18 cellular contexts compared by ENCODE assay signal in the genomic region with DNA sequence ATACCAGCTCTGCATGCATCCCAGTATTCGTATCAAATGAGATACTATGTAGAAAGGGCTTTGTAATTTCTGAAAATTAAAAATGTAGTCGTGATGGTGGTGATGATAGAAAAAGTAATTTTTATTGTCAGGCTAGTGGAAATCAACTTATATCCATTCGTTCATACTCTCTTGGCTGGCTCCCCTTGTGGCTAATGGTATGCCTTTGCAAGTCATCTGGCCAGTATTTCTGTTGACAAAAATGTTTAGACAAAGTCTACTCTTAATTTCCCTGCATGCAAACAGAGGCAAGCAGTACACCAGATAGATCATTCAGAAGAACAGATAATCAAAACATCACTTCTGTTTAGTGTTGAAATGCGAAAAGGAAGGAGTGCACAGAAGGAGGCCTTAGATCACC. TPM values are rescaled to one million over a fixed set of nuclear protein-coding genes. Genes with fewer than 3 reads are reported as not detected.
A peak's percentile ranks its signal among the peaks of the same experiment; 100 is the strongest.
DNase-seq lines count a peak whose midpoint lies in the region; ATAC-seq and TF ChIP-seq lines count a peak whose summit lies in the region.
"Had no signal": no experiment of that assay in that cellular context is flagged by ENCODE, and none has a peak within 500 bp of the region (broad histone marks: within the 10 kb centered on the region; RNA-seq: fewer than 3 reads in every experiment).

No MANE protein-coding gene starts in this region.

- H3K4me3 ChIP-seq in GM23338 (no peak overlapping the region), astrocyte of the spinal cord (ENCODE audit: low read depth, low read length) (no peak overlapping the region), stomach smooth muscle (ENCODE audit: low read length in 2 of 2) (no peak overlapping the region)
- H3K4me3 ChIP-seq: GM12878, K562 had no signal

- in situ Hi-C loops in astrocyte of the spinal cord (cut with HindIII; ENCODE audit: low sequenced_read_pairs), result no loop called here

- TF ChIP-seq CTCF in GM23338 (conservative IDR thresholded peaks at IDR 0.05; ENCODE audit: low read depth in 2 of 2) (peak; percentile 20 to 46; a peak in 2 of 4 replicates), astrocyte of the spinal cord (IDR thresholded peaks at IDR 0.05; ENCODE audit: low read depth, low read length) (peak; percentile 14)

- peak overlapping the region; percentile 23; the same call in 1 of the 2 replicates for H2AFZ ChIP-seq in GM23338

- H3K36me3 ChIP-seq in GM23338 (ENCODE audit: insufficient read depth) (no peaks in the 10 kb centered on the region), stomach smooth muscle (ENCODE audit: control insufficient read depth in 2 of 2, insufficient read depth in 2 of 2, low read length in 2 of 2) (no peaks in the 10 kb centered on the region)

- H3K4me1 ChIP-seq in GM23338 (ENCODE audit: insufficient read depth) (peaks cover 25% of the 10 kb centered on the region), stomach smooth muscle (ENCODE audit: control insufficient read depth, insufficient read depth, low read length) (peaks cover 27% of the 10 kb centered on the region)
- H3K4me1 ChIP-seq: Caco-2 had no signal

- no peaks in the 10 kb centered on the region for H3K9me3 ChIP-seq in stomach smooth muscle (ENCODE audit: control insufficient read depth in 2 of 2, low read length in 2 of 2)
- H3K9me3 ChIP-seq: Caco-2 had no signal

- H3K4me1 Mint-ChIP-seq in GM23338, result peaks cover 45% of the 10 kb centered on the region
- H3K4me1 Mint-ChIP-seq in activated T-helper 1 cell treated with anti-CD3 and anti-CD28 coated beads, Interleukin-12 subunit alpha, Interleukin-12 subunit beta, Interleukin-2, Interleukin-4 antibody, amounts not matched to agents 30 ng/mL and 10 ng/mL and 1 ng/mL, durations not matched to agents 14 hours and 24 hours and 36 hours (ENCODE audit: low read depth), result peaks cover 7% of the 10 kb centered on the region

- peaks cover 1% of the 10 kb centered on the region for H3K27me3 Mint-ChIP-seq in GM23338 (ENCODE audit: insufficient read depth, low read depth, poor library complexity)
- peaks cover 6% of the 10 kb centered on the region for H3K27me3 Mint-ChIP-seq in activated T-helper 1 cell treated with anti-CD3 and anti-CD28 coated beads, Interleukin-12 subunit alpha, Interleukin-12 subunit beta, Interleukin-2, Interleukin-4 antibody, amounts not matched to agents 30 ng/mL and 10 ng/mL and 1 ng/mL, durations not matched to agents 14 hours and 24 hours and 36 hours (ENCODE audit: insufficient read depth)
- H3K27me3 Mint-ChIP-seq: B cell had no signal

- no peak for ATAC-seq in GM23338
- ATAC-seq: GM12878, K562 had no signal

- no peaks in the 10 kb centered on the region for H3K79me2 ChIP-seq in GM23338 (replicated peaks; ENCODE audit: insufficient read depth)

- H4K20me1 ChIP-seq in GM23338 (replicated peaks; ENCODE audit: insufficient read depth), result no peaks in the 10 kb centered on the region

- H3K4me2 ChIP-seq in GM23338, result no peak overlapping the region; the same call in 1 of the 2 replicates

- no peak overlapping the region for H3K4me3 Mint-ChIP-seq in GM23338
- H3K4me3 Mint-ChIP-seq in activated T-helper 1 cell treated with anti-CD3 and anti-CD28 coated beads, Interleukin-12 subunit alpha, Interleukin-12 subunit beta, Interleukin-2, Interleukin-4 antibody, amounts not matched to agents 30 ng/mL and 10 ng/mL and 1 ng/mL, durations not matched to agents 14 hours and 24 hours and 36 hours, result no peak overlapping the region
- H3K4me3 Mint-ChIP-seq: B cell; CD4-positive, CD25-positive, alpha-beta regulatory T cell had no signal

- H3K9ac ChIP-seq in stomach smooth muscle (ENCODE audit: low read length in 2 of 2), result no peak overlapping the region

- intact Hi-C loops in activated T-helper 1 cell treated with anti-CD3 and anti-CD28 coated beads, Interleukin-12 subunit alpha, Interleukin-12 subunit beta, Interleukin-2, Interleukin-4 antibody, amounts not matched to agents 30 ng/mL and 10 ng/mL and 1 ng/mL, durations not matched to agents 14 hours and 24 hours and 36 hours (cut with micrococcal nuclease), result loop anchor here (10.0 kb wide), 1 partner anchor 567 kb away; the partner anchor contains the start of gene SEMA6D

- no peak overlapping the region for H3K27ac Mint-ChIP-seq in GM23338
- no peak overlapping the region for H3K27ac Mint-ChIP-seq in activated T-helper 1 cell treated with anti-CD3 and anti-CD28 coated beads, Interleukin-12 subunit alpha, Interleukin-12 subunit beta, Interleukin-2, Interleukin-4 antibody, amounts not matched to agents 30 ng/mL and 10 ng/mL and 1 ng/mL, durations not matched to agents 14 hours and 24 hours and 36 hours
- H3K27ac Mint-ChIP-seq: B cell; CD4-positive, CD25-positive, alpha-beta regulatory T cell had no signal

- no peaks in the 10 kb centered on the region for H3K27me3 ChIP-seq in GM23338 (ENCODE audit: insufficient read depth)
- H3K27me3 ChIP-seq in stomach smooth muscle (ENCODE audit: control insufficient read depth in 1 of 2, insufficient read depth in 2 of 2, low read length in 2 of 2), result no peaks in the 10 kb centered on the region

- H3K27ac ChIP-seq in GM23338 (ENCODE audit: low read depth), result no peak overlapping the region
- H3K27ac ChIP-seq in stomach smooth muscle (ENCODE audit: low read length), result peak overlapping the region; percentile 69
- H3K27ac ChIP-seq: RWPE1 had no signal

- H3F3A ChIP-seq in GM23338 (replicated peaks; ENCODE audit: low read depth), result no peaks in the 10 kb centered on the region

- DNase-seq in GM23338 (ENCODE audit: low spot score) (peak; percentile 37), astrocyte of the spinal cord (ENCODE audit: low read depth, low spot score) (no peak), fibroblast of peridontal ligament (ENCODE audit: extremely low read depth) (peak; percentile 11), UCSD-AML1 (lab: John Stamatoyannopoulos, UW; ENCODE audit: unreplicated experiment) (no peak), NCI-H82 (lab: John Stamatoyannopoulos, UW) (no peak), GM03348 (ENCODE audit: low spot score) (no peak)
- no peak for DNase-seq in activated T-helper 1 cell treated with anti-CD3 and anti-CD28 coated beads, Interleukin-12 subunit alpha, Interleukin-12 subunit beta, Interleukin-2, Interleukin-4 antibody, amounts not matched to agents 30 ng/mL and 10 ng/mL and 1 ng/mL, durations not matched to agents 14 hours and 24 hours and 36 hours (ENCODE audit: low spot score)
- DNase-seq: Caco-2; CD4-positive, CD25-positive, alpha-beta regulatory T cell; DMS153; GDM1; NCI-H1105; SIG-M5 had no signal

- no peaks in the 10 kb centered on the region for H3K9me3 Mint-ChIP-seq in GM23338
- H3K9me3 Mint-ChIP-seq in activated T-helper 1 cell treated with anti-CD3 and anti-CD28 coated beads, Interleukin-12 subunit alpha, Interleukin-12 subunit beta, Interleukin-2, Interleukin-4 antibody, amounts not matched to agents 30 ng/mL and 10 ng/mL and 1 ng/mL, durations not matched to agents 14 hours and 24 hours and 36 hours, result no peaks in the 10 kb centered on the region
- H3K9me3 Mint-ChIP-seq: CD4-positive, CD25-positive, alpha-beta regulatory T cell had no signal

- no peaks in the 10 kb centered on the region for H3K36me3 Mint-ChIP-seq in GM23338 (ENCODE audit: low read depth)
- H3K36me3 Mint-ChIP-seq in activated T-helper 1 cell treated with anti-CD3 and anti-CD28 coated beads, Interleukin-12 subunit alpha, Interleukin-12 subunit beta, Interleukin-2, Interleukin-4 antibody, amounts not matched to agents 30 ng/mL and 10 ng/mL and 1 ng/mL, durations not matched to agents 14 hours and 24 hours and 36 hours (ENCODE audit: low read depth), result no peaks in the 10 kb centered on the region
- H3K36me3 Mint-ChIP-seq: CD4-positive, CD25-positive, alpha-beta regulatory T cell had no signal

- peaks cover 6% of the 10 kb centered on the region; the same call in 1 of the 2 replicates for H3K9me2 ChIP-seq in GM23338 (ENCODE audit: insufficient read depth)

TF ChIP-seq in GM23338, 12 proteins besides CTCF, POLR2A, EP300 and RAD21 (continues in another document):
- TF ChIP-seq, protein P1, sequence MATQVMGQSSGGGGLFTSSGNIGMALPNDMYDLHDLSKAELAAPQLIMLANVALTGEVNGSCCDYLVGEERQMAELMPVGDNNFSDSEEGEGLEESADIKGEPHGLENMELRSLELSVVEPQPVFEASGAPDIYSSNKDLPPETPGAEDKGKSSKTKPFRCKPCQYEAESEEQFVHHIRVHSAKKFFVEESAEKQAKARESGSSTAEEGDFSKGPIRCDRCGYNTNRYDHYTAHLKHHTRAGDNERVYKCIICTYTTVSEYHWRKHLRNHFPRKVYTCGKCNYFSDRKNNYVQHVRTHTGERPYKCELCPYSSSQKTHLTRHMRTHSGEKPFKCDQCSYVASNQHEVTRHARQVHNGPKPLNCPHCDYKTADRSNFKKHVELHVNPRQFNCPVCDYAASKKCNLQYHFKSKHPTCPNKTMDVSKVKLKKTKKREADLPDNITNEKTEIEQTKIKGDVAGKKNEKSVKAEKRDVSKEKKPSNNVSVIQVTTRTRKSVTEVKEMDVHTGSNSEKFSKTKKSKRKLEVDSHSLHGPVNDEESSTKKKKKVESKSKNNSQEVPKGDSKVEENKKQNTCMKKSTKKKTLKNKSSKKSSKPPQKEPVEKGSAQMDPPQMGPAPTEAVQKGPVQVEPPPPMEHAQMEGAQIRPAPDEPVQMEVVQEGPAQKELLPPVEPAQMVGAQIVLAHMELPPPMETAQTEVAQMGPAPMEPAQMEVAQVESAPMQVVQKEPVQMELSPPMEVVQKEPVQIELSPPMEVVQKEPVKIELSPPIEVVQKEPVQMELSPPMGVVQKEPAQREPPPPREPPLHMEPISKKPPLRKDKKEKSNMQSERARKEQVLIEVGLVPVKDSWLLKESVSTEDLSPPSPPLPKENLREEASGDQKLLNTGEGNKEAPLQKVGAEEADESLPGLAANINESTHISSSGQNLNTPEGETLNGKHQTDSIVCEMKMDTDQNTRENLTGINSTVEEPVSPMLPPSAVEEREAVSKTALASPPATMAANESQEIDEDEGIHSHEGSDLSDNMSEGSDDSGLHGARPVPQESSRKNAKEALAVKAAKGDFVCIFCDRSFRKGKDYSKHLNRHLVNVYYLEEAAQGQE (IDR thresholded peaks at IDR 0.05; ENCODE audit: unreplicated experiment), result no peak
- TF ChIP-seq EZH2phosphoT487 (IDR thresholded peaks at IDR 0.05; ENCODE audit: unreplicated experiment) (no peak), POLR2AphosphoS5 (IDR thresholded peaks at IDR 0.05; ENCODE audit: low read depth) (no peak), STAT1 (IDR thresholded peaks at IDR 0.05; ENCODE audit: unreplicated experiment) (no peak), ZNF114 (CRISPR knock-in tag; IDR thresholded peaks at IDR 0.05) (no peak), NANOG (IDR thresholded peaks at IDR 0.05; ENCODE audit: borderline replicate concordance) (no peak)

RNA-seq across cellular contexts. Expression of gene DUT, which starts 49.6 kb away (rescaled TPM):
- total RNA-seq in GM23338 (2014; rRNA removed; shearing (Covaris generic)), result 82.5 and 98.2 TPM in 2 replicates
- polyA plus RNA-seq in GM23338 (2016; fragmentation: Nextera tagmentation; extraction: Ambion mirVana), result 420 and 428 TPM in 2 replicates
- 244 and 252 TPM in 2 replicates for total RNA-seq in activated T-helper 1 cell treated with anti-CD3 and anti-CD28 coated beads, Interleukin-12 subunit alpha, Interleukin-12 subunit beta, Interleukin-2, Interleukin-4 antibody, amounts not matched to agents 30 ng/mL and 10 ng/mL and 1 ng/mL, durations not matched to agents 14 hours and 24 hours and 36 hours

Comparison
In these comparisons a context has a peak if more than half of its experiments do, and no peak if none do; other contexts are left out.
1. DNase-seq: peak in GM23338 (single experiment) and fibroblast of peridontal ligament (single experiment); none in astrocyte of the spinal cord (single experiment), UCSD-AML1 (single experiment), NCI-H82 (single experiment), GM03348 (single experiment) and activated T-helper 1 cell treated with anti-CD3 and anti-CD28 coated beads, Interleukin-12 subunit alpha, Interleukin-12 subunit beta, Interleukin-2, Interleukin-4 antibody, amounts not matched to agents 30 ng/mL and 10 ng/mL and 1 ng/mL, durations not matched to agents 14 hours and 24 hours and 36 hours (single experiment).